8 cellular contexts compared by ENCODE assay signal in genomic region chr21:34029724-34030528, GRCh38. TPM values are rescaled to one million over a fixed set of nuclear protein-coding genes. Genes with fewer than 3 reads are reported as not detected.
DNase-seq lines count a peak whose midpoint lies in the region; ATAC-seq, FAIRE-seq and TF ChIP-seq lines count a peak whose summit lies in the region.

No MANE protein-coding gene starts in this region.

- TF ChIP-seq CTCF in NB4 (IDR thresholded peaks at IDR 0.05; ENCODE audit: low read depth, low read length): no peak
- no peak for TF ChIP-seq CTCF in endothelial cell of umbilical vein (IDR thresholded peaks at IDR 0.05; ENCODE audit: extremely low read depth in 1 of 2, insufficient read depth in 1 of 2, low read depth in 1 of 2, low read length in 2 of 2)
- no peak for TF ChIP-seq CTCF in thoracic aorta (IDR thresholded peaks at IDR 0.05)

- H3K4me1 ChIP-seq in GM23248 (ENCODE audit: insufficient read depth) (peaks cover 21% of the 10 kb centered on the region), endothelial cell of umbilical vein (ENCODE audit: control insufficient read depth, extremely low read depth, insufficient read depth, low read length) (no peaks in the 10 kb centered on the region), muscle layer of duodenum (ENCODE audit: control insufficient read depth in 1 of 2, insufficient read depth in 2 of 2, low read length in 2 of 2) (peaks cover under 1 to 4% of the 10 kb centered on the region in 2 donors), thoracic aorta (ENCODE audit: control insufficient read depth in 1 of 2, low read depth in 2 of 2) (peaks cover 0 to 3% of the 10 kb centered on the region in 2 donors)

- in situ Hi-C loops in GM23248 (cut with MboI): no loop called here

- H3K9me2 ChIP-seq in GM23248 (ENCODE audit: insufficient read depth): no peaks in the 10 kb centered on the region

- no peaks in the 10 kb centered on the region for H3K27me3 Mint-ChIP-seq in activated CD4-positive, alpha-beta memory T cell treated with anti-CD3 and anti-CD28 coated beads, Interleukin-2, amount 10 ng/mL, durations not matched to agents 7 days and 5 days

- H3K79me2 ChIP-seq in GM23248 (ENCODE audit: insufficient read depth): no peaks in the 10 kb centered on the region
- H3K79me2 ChIP-seq in endothelial cell of umbilical vein (ENCODE audit: control insufficient read depth, insufficient read depth, low read length): no peaks in the 10 kb centered on the region

- peaks cover 5% of the 10 kb centered on the region for H3K9me3 Mint-ChIP-seq in activated CD4-positive, alpha-beta memory T cell treated with anti-CD3 and anti-CD28 coated beads, Interleukin-2, amount 10 ng/mL, durations not matched to agents 7 days and 5 days

- H4K20me1 ChIP-seq in GM23248 (ENCODE audit: insufficient read depth) (no peaks in the 10 kb centered on the region), endothelial cell of umbilical vein (replicated peaks; ENCODE audit: control insufficient read depth, extremely low read depth, insufficient read depth, low read length) (no peaks in the 10 kb centered on the region)

- CTCF ChIA-PET in activated CD4-positive, alpha-beta memory T cell treated with anti-CD3 and anti-CD28 coated beads, Interleukin-2, amount 10 ng/mL, durations not matched to agents 7 days and 5 days (lab: Charles Lee): no interaction called here
- CTCF ChIA-PET in endothelial cell of umbilical vein (lab: Charles Lee): interaction anchor here (0.9 to 1.0 kb wide), 2 partner anchors 106 to 172 kb away, joined by 3 to 4 read pairs (median 4); no protein-coding TSS in a partner anchor

- H2AFZ ChIP-seq in GM23248: peak overlapping the region; percentile 69
- H2AFZ ChIP-seq in endothelial cell of umbilical vein (ENCODE audit: low read depth, low read length): peak overlapping the region; percentile 3

- no peaks in the 10 kb centered on the region for H3K9me1 ChIP-seq in endothelial cell of umbilical vein (replicated peaks; ENCODE audit: control insufficient read depth, extremely low read depth, insufficient read depth, low read length)

- no TSS peak for BruUV-seq in endothelial cell of umbilical vein (replicated peaks; lab: Mats Ljungman, UMichigan)

- H3K4me1 Mint-ChIP-seq in activated CD4-positive, alpha-beta memory T cell treated with anti-CD3 and anti-CD28 coated beads, Interleukin-2, amount 10 ng/mL, durations not matched to agents 7 days and 5 days: peaks cover 32% of the 10 kb centered on the region

- H3F3A ChIP-seq in GM23248 (ENCODE audit: insufficient read depth): peaks cover 9% of the 10 kb centered on the region; the same call in 1 of the 2 replicates

- H3K9me3 ChIP-seq in GM23248 (ENCODE audit: low read depth) (no peaks in the 10 kb centered on the region), endothelial cell of umbilical vein (replicated peaks; ENCODE audit: control insufficient read depth, insufficient read depth, low read length) (no peaks in the 10 kb centered on the region), muscle layer of duodenum (ENCODE audit: control insufficient read depth in 1 of 2, low read length in 2 of 2) (no peaks in the 10 kb centered on the region), thoracic aorta (no peaks in the 10 kb centered on the region)

- dilution Hi-C loops in endothelial cell of umbilical vein (cut with MboI; ENCODE audit: extremely low pct_ligation_motif_present, low sequenced_read_pairs): no loop called here

- H3K27me3 ChIP-seq in GM23248 (replicated peaks; ENCODE audit: insufficient read depth) (no peaks in the 10 kb centered on the region), endothelial cell of umbilical vein (ENCODE audit: control insufficient read depth in 2 of 2, insufficient read depth in 2 of 2, low read length in 2 of 2) (peaks cover 0 to 4% of the 10 kb centered on the region in 2 experiments), muscle layer of duodenum (ENCODE audit: low read depth, low read length) (no peaks in the 10 kb centered on the region), thoracic aorta (replicated peaks; ENCODE audit: insufficient read depth) (no peaks in the 10 kb centered on the region)

- POLR2A ChIA-PET in activated CD4-positive, alpha-beta memory T cell treated with anti-CD3 and anti-CD28 coated beads, Interleukin-2, amount 10 ng/mL, durations not matched to agents 7 days and 5 days (lab: Charles Lee): interaction anchor here (0.7 kb wide), 1 partner anchor 97 kb away, joined by 3 read pairs; no protein-coding TSS in a partner anchor
- POLR2A ChIA-PET in endothelial cell of umbilical vein (lab: Charles Lee): no interaction called here

- peak overlapping the region; percentile 22 for H3K4me3 Mint-ChIP-seq in activated CD4-positive, alpha-beta memory T cell treated with anti-CD3 and anti-CD28 coated beads, Interleukin-2, amount 10 ng/mL, durations not matched to agents 7 days and 5 days

- H3K27ac ChIP-seq in GM23248 (no peak overlapping the region), endothelial cell of umbilical vein (ENCODE audit: insufficient read depth, low read depth, low read length) (no peak overlapping the region), muscle layer of duodenum (ENCODE audit: low read length) (no peak overlapping the region), thoracic aorta (no peak overlapping the region)

- H3K36me3 ChIP-seq in GM23248 (ENCODE audit: low read depth): no peaks in the 10 kb centered on the region
- H3K36me3 ChIP-seq in endothelial cell of umbilical vein (ENCODE audit: control insufficient read depth in 2 of 2, extremely low read depth in 1 of 2, insufficient read depth in 2 of 2, low read length in 2 of 2): no peaks in the 10 kb centered on the region
- no peaks in the 10 kb centered on the region for H3K36me3 ChIP-seq in muscle layer of duodenum (ENCODE audit: control insufficient read depth in 1 of 2, insufficient read depth in 2 of 2, low read length in 2 of 2)
- no peaks in the 10 kb centered on the region for H3K36me3 ChIP-seq in thoracic aorta

- peak; percentile 40 for ATAC-seq in thoracic aorta (ENCODE audit: insufficient number of reproducible peaks, low FRiP score, low read depth)
- no peak for ATAC-seq in HG02610 (IDR thresholded peaks at IDR 0.05; ENCODE audit: unreplicated experiment)

- peak overlapping the region; percentile 58 for H3K4me3 ChIP-seq in GM23248
- no peak overlapping the region for H3K4me3 ChIP-seq in NB4 (ENCODE audit: low read depth, low read length)
- no peak overlapping the region for H3K4me3 ChIP-seq in endothelial cell of umbilical vein (replicated peaks in 1 of 3; ENCODE audit: insufficient read depth in 1 of 3, low read depth in 1 of 3, low read length in 3 of 3)
- H3K4me3 ChIP-seq in muscle layer of duodenum (ENCODE audit: low read depth in 1 of 2, low read length in 2 of 2): peak overlapping the region; percentile 36 to 41
- peak overlapping the region; percentile 26 for H3K4me3 ChIP-seq in thoracic aorta

- DNase-seq in ELR (ENCODE audit: low read depth): peak; percentile 88
- peak; percentile 91 for DNase-seq in GM23248
- peak; percentile 33 for DNase-seq in NB4 (ENCODE audit: low read depth)
- DNase-seq in activated CD4-positive, alpha-beta memory T cell treated with anti-CD3 and anti-CD28 coated beads, Interleukin-2, amount 10 ng/mL, durations not matched to agents 7 days and 5 days: peak; percentile 63
- peak; percentile 85 for DNase-seq in endothelial cell of umbilical vein (ENCODE audit: low read depth, low spot score)
- no peak for DNase-seq in thoracic aorta (ENCODE audit: low spot score)

- H3K4me2 ChIP-seq in GM23248 (ENCODE audit: unreplicated experiment): peak overlapping the region; percentile 53
- H3K4me2 ChIP-seq in endothelial cell of umbilical vein (ENCODE audit: insufficient read depth, low read length): no peak overlapping the region

- H3K27ac Mint-ChIP-seq in activated CD4-positive, alpha-beta memory T cell treated with anti-CD3 and anti-CD28 coated beads, Interleukin-2, amount 10 ng/mL, durations not matched to agents 7 days and 5 days: peak overlapping the region; percentile 71

- intact Hi-C loops in endothelial cell of umbilical vein (cut with micrococcal nuclease): loop anchor here (1.0 kb wide), 1 partner anchor 43 kb away; the partner anchor contains the start of genes MRPS6 and SLC5A3

- H3K36me3 Mint-ChIP-seq in activated CD4-positive, alpha-beta memory T cell treated with anti-CD3 and anti-CD28 coated beads, Interleukin-2, amount 10 ng/mL, durations not matched to agents 7 days and 5 days (ENCODE audit: low read depth): peaks cover 4% of the 10 kb centered on the region

- TF ChIP-seq POLR2A in NB4 (IDR thresholded peaks at IDR 0.05; ENCODE audit: extremely low read depth, insufficient read length) (no peak), endothelial cell of umbilical vein (IDR thresholded peaks at IDR 0.05; ENCODE audit: low read depth, low read length) (no peak)

- FAIRE-seq in endothelial cell of umbilical vein (lab: Jason Lieb, UNC): peak; percentile 82

- WGBS in GM23248 (ENCODE audit: low coverage in 1 of 2, low lambda C conversion rate in 2 of 2, missing lambda C conversion rate in 2 of 2), 2 experiments: 32 to 35% methylated on average over 14 of the region's 14 CpGs

- peak overlapping the region; percentile 32; the same call in 1 of the 2 replicates for H3K9ac ChIP-seq in GM23248
- no peak overlapping the region for H3K9ac ChIP-seq in endothelial cell of umbilical vein (replicated peaks; ENCODE audit: extremely low read depth, insufficient read depth, low read length)

RNA-seq across cellular contexts. Expression of gene MRPS6, which starts 43.5 kb away (rescaled TPM):
- 10.0 and 13.7 TPM in 2 replicates for total RNA-seq in GM23248 (2014; rRNA removed; shearing (Covaris generic))
- polyA plus RNA-seq in GM23248 (2016; fragmentation: Nextera tagmentation; extraction: Ambion mirVana) (83.5 and 83.9 TPM in 2 replicates), endothelial cell of umbilical vein (18.0 and 19.8 TPM in 2 replicates)
- total RNA-seq in activated CD4-positive, alpha-beta memory T cell treated with anti-CD3 and anti-CD28 coated beads, Interleukin-2, amount 10 ng/mL, durations not matched to agents 7 days and 5 days: 10 to 100 TPM; 75.2 to 79.2 TPM
- total RNA-seq in endothelial cell of umbilical vein (35.5 and 37.2 TPM in 2 replicates), thoracic aorta (10 to 100 TPM; 27.9 to 30.9 TPM)
- 19.9 and 20.6 TPM in 2 replicates for polyA plus RNA-seq in endothelial cell of umbilical vein (2011; cell fraction: cytosol; rRNA removed)
- 22.6 and 23.8 TPM in 2 replicates for polyA plus RNA-seq in endothelial cell of umbilical vein (2011; cell fraction: nucleus; rRNA removed)
- 34.0 and 57.2 TPM in 2 replicates for polyA plus RNA-seq in endothelial cell of umbilical vein (2012)
- 8.5 and 11.6 TPM in 2 replicates for polyA minus RNA-seq in endothelial cell of umbilical vein
- polyA minus RNA-seq in endothelial cell of umbilical vein (2011; cell fraction: cytosol; rRNA and poly(A)+ RNA removed): 8.2 TPM
- polyA minus RNA-seq in endothelial cell of umbilical vein (2011; cell fraction: nucleus; rRNA and poly(A)+ RNA removed): 9.6 and 15.1 TPM in 2 replicates

RNA-seq across cellular contexts. Expression of gene SLC5A3, which starts 43.5 kb away (rescaled TPM):
- 9.5 and 10.8 TPM in 2 replicates for total RNA-seq in GM23248 (2014; rRNA removed; shearing (Covaris generic))
- 2.6 and 3.0 TPM in 2 replicates for polyA plus RNA-seq in GM23248 (2016; fragmentation: Nextera tagmentation; extraction: Ambion mirVana)
- total RNA-seq in activated CD4-positive, alpha-beta memory T cell treated with anti-CD3 and anti-CD28 coated beads, Interleukin-2, amount 10 ng/mL, durations not matched to agents 7 days and 5 days: 10 to 100 TPM; 23.3 to 26.0 TPM
- 6.8 and 8.0 TPM in 2 replicates for total RNA-seq in endothelial cell of umbilical vein
- polyA plus RNA-seq in endothelial cell of umbilical vein: 1.1 and 1.6 TPM in 2 replicates
- 0.93 and 0.99 TPM in 2 replicates for polyA plus RNA-seq in endothelial cell of umbilical vein (2011; cell fraction: cytosol; rRNA removed)
- 3.3 and 5.2 TPM in 2 replicates for polyA plus RNA-seq in endothelial cell of umbilical vein (2011; cell fraction: nucleus; rRNA removed)
- polyA plus RNA-seq in endothelial cell of umbilical vein (2012): 3.6 and 4.7 TPM in 2 replicates
- polyA minus RNA-seq in endothelial cell of umbilical vein: 10.0 and 11.6 TPM in 2 replicates
- 12.3 TPM for polyA minus RNA-seq in endothelial cell of umbilical vein (2011; cell fraction: cytosol; rRNA and poly(A)+ RNA removed)
- polyA minus RNA-seq in endothelial cell of umbilical vein (2011; cell fraction: nucleus; rRNA and poly(A)+ RNA removed): 13.4 and 22.1 TPM in 2 replicates
- 10 to 100 TPM; 35.2 to 37.2 TPM for total RNA-seq in thoracic aorta

Comparison
In these comparisons a context has a peak if more than half of its experiments do, and no peak if none do; other contexts are left out.
1. H3K4me3 ChIP-seq: peak in GM23248 (single experiment), muscle layer of duodenum (2 of 2) and thoracic aorta (single experiment); none in NB4 (single experiment) and endothelial cell of umbilical vein (0 of 3).